ENCODE assay signal across 18 cellular contexts in genomic region chr15:48510976-48511375, GRCh38.
DNase-seq lines count a peak whose midpoint lies in the region; TF ChIP-seq lines count a peak whose summit lies in the region.
"Had no signal": no experiment of that assay in that cellular context is flagged by ENCODE, and none has a peak within 500 bp of the region (broad histone marks: within the 10 kb centered on the region; RNA-seq: fewer than 3 reads in every experiment).

No MANE protein-coding gene starts in this region.

- H3K9me3 Mint-ChIP-seq in Calu3 (ENCODE audit: low read depth, unreplicated experiment), result no peaks in the 10 kb centered on the region

- intact Hi-C loops in Calu3 (cut with micrococcal nuclease; ENCODE audit: unreplicated experiment), result no loop called here
- intact Hi-C loops in left ventricle myocardium inferior (cut with micrococcal nuclease), result no loop called here
- intact Hi-C loops in sigmoid colon (cut with DNase I), result no loop called here
- intact Hi-C loops in ovary (cut with DNase I), result no loop called here

- TF ChIP-seq EP300 in sigmoid colon (IDR thresholded peaks at IDR 0.05), result no peak
- TF ChIP-seq EP300 in ovary (IDR thresholded peaks at IDR 0.05), result no peak

- H3K27ac Mint-ChIP-seq in Calu3 (ENCODE audit: unreplicated experiment), result peak overlapping the region; percentile 55
- H3K27ac Mint-ChIP-seq: activated CD8-positive, alpha-beta memory T cell treated with anti-CD3 and anti-CD28 coated beads, Interleukin-2, amount 10 ng/mL, durations not matched to agents 7 days and 5 days had no signal

- H3K9me3 ChIP-seq in left ventricle myocardium inferior (replicated peaks) (no peaks in the 10 kb centered on the region), sigmoid colon (no peaks in the 10 kb centered on the region), ovary (no peaks in the 10 kb centered on the region)
- H3K9me3 ChIP-seq: mucosa of descending colon had no signal

- no peak overlapping the region for H3K4me3 ChIP-seq in left ventricle myocardium inferior
- no peak overlapping the region for H3K4me3 ChIP-seq in sigmoid colon
- H3K4me3 ChIP-seq in ovary, result no peak overlapping the region
- H3K4me3 ChIP-seq: coronary artery, mucosa of descending colon had no signal

- in situ Hi-C loops in ACHN (cut with HindIII; ENCODE audit: low pct_ligation_motif_present, low pct_unique_long_range_greater_than_20kb, low sequenced_read_pairs), result no loop called here

- no TSS peak for BruUV-seq in Calu3 (replicated peaks; lab: Mats Ljungman, UMichigan)

- H3K4me3 Mint-ChIP-seq in Calu3 (ENCODE audit: low read depth, unreplicated experiment), result peak overlapping the region; percentile 43
- H3K4me3 Mint-ChIP-seq: activated CD8-positive, alpha-beta memory T cell treated with anti-CD3 and anti-CD28 coated beads, Interleukin-2, amount 10 ng/mL, durations not matched to agents 7 days and 5 days had no signal

- TF ChIP-seq CTCF in Calu3 (IDR thresholded peaks at IDR 0.05; ENCODE audit: unreplicated experiment) (no peak), left ventricle myocardium inferior (IDR thresholded peaks at IDR 0.05; ENCODE audit: borderline replicate concordance) (no peak), sigmoid colon (IDR thresholded peaks at IDR 0.05) (no peak), ovary (IDR thresholded peaks at IDR 0.05) (no peak)

- H3K4me1 Mint-ChIP-seq in Calu3 (ENCODE audit: low read depth, unreplicated experiment), result peaks cover 17% of the 10 kb centered on the region
- H3K4me1 Mint-ChIP-seq: activated CD8-positive, alpha-beta memory T cell treated with anti-CD3 and anti-CD28 coated beads, Interleukin-2, amount 10 ng/mL, durations not matched to agents 7 days and 5 days had no signal

- peak; percentile 14 for DNase-seq in Calu3
- DNase-seq in astrocyte of the hippocampus (ENCODE audit: low read depth, low spot score), result peak; percentile 45
- no peak for DNase-seq in left ventricle myocardium inferior
- peak; percentile 68 for DNase-seq in sigmoid colon
- DNase-seq in ACHN, result no peak
- no peak for DNase-seq in A172 (ENCODE audit: low spot score)
- DNase-seq in SKM-1 (lab: John Stamatoyannopoulos, UW; ENCODE audit: unreplicated experiment), result no peak
- DNase-seq in ovary, result no peak
- DNase-seq: activated CD8-positive, alpha-beta memory T cell treated with anti-CD3 and anti-CD28 coated beads, Interleukin-2, amount 10 ng/mL, durations not matched to agents 7 days and 5 days; activated effector memory CD4-positive, alpha-beta T cell treated with Interleukin-2 at 50 U/mL for 16 hours; GDM1; kidney glomerular epithelial cell; mucosa of descending colon; NCI-H1436 treated with DMSO at 0.1 percent for 48 hours; RPMI8226; stimulated activated CD4-positive, alpha-beta T cell treated with anti-CD3 and anti-CD28 coated beads, Interleukin-12 subunit alpha, Interleukin-12 subunit beta, amount 100 ng/mL, for 4 hours had no signal

- H3K36me3 ChIP-seq in left ventricle myocardium inferior, result peaks cover 50% of the 10 kb centered on the region
- H3K36me3 ChIP-seq in sigmoid colon, result peaks cover 0 to 42% (median 0%) of the 10 kb centered on the region in 4 donors
- H3K36me3 ChIP-seq in ovary, result no peaks in the 10 kb centered on the region

- H3K4me1 ChIP-seq in left ventricle myocardium inferior, result no peaks in the 10 kb centered on the region
- H3K4me1 ChIP-seq in sigmoid colon, result no peaks in the 10 kb centered on the region
- peaks cover 3% of the 10 kb centered on the region for H3K4me1 ChIP-seq in ovary (ENCODE audit: insufficient read depth)

- no peaks in the 10 kb centered on the region for H3K36me3 Mint-ChIP-seq in Calu3 (ENCODE audit: insufficient read depth, unreplicated experiment)
- H3K36me3 Mint-ChIP-seq: activated CD8-positive, alpha-beta memory T cell treated with anti-CD3 and anti-CD28 coated beads, Interleukin-2, amount 10 ng/mL, durations not matched to agents 7 days and 5 days had no signal

- no peaks in the 10 kb centered on the region for H3K27me3 ChIP-seq in left ventricle myocardium inferior (ENCODE audit: low read depth)
- no peaks in the 10 kb centered on the region for H3K27me3 ChIP-seq in sigmoid colon
- H3K27me3 ChIP-seq in ovary, result no peaks in the 10 kb centered on the region

- H3K27ac ChIP-seq in left ventricle myocardium inferior (replicated peaks) (peak overlapping the region; percentile 24), sigmoid colon (peak overlapping the region in 1 of 4 donors; percentile 33), ovary (no peak overlapping the region)
- H3K27ac ChIP-seq: KMS-11 had no signal

- TF ChIP-seq POLR2A in sigmoid colon (IDR thresholded peaks at IDR 0.05) (no peak), ovary (IDR thresholded peaks at IDR 0.05) (no peak)

- WGBS in sigmoid colon, 2 donors, result 72 to 78% methylated on average over 6 of the region's 6 CpGs
- WGBS in ovary, 3 donors, result 67 to 81% (median 72%) methylated on average over 6 of the region's 6 CpGs

- no peaks in the 10 kb centered on the region for H3K27me3 Mint-ChIP-seq in Calu3 (ENCODE audit: unreplicated experiment)

- CTCF ChIA-PET in Calu3 (lab: Charles Lee), result no interaction called here

Comparison
In these comparisons a context has a peak if more than half of its experiments do, and no peak if none do; other contexts are left out.
1. DNase-seq: peak in Calu3 (single experiment), astrocyte of the hippocampus (single experiment) and sigmoid colon (single experiment); none in left ventricle myocardium inferior (single experiment), ACHN (single experiment), A172 (single experiment), SKM-1 (single experiment) and ovary (0 of 5).